ENCODE assay signal across 1 cellular context in genomic region chr14:89351958-89352404, GRCh38.
TF ChIP-seq lines count a peak whose summit lies in the region.

No MANE protein-coding gene starts in this region.

TF ChIP-seq in SK-N-SH treated with all-trans-retinoic acid at 6 μM for 48 hours, 23 proteins besides CTCF, POLR2A, EP300 and RAD21 (continued from another document):
- no peak for TF ChIP-seq ZNF8 (CRISPR knock-in tag; IDR thresholded peaks at IDR 0.05)
- no peak for TF ChIP-seq SNAI2 (CRISPR knock-in tag; IDR thresholded peaks at IDR 0.05)
- no peak for TF ChIP-seq ZNF565 (CRISPR knock-in tag; conservative IDR thresholded peaks at IDR 0.05; ENCODE audit: low read depth)
- no peak for TF ChIP-seq ZC3H10 (CRISPR knock-in tag; IDR thresholded peaks at IDR 0.05)
- no peak for TF ChIP-seq GLIS3 (CRISPR knock-in tag; IDR thresholded peaks at IDR 0.05)
- no peak for TF ChIP-seq ZNF70 (CRISPR knock-in tag; IDR thresholded peaks at IDR 0.05)
TF ChIP-seq in SK-N-SH treated with all-trans-retinoic acid at 6 μM for 48 hours: peak in this region for 0.
